In the genomic region with DNA sequence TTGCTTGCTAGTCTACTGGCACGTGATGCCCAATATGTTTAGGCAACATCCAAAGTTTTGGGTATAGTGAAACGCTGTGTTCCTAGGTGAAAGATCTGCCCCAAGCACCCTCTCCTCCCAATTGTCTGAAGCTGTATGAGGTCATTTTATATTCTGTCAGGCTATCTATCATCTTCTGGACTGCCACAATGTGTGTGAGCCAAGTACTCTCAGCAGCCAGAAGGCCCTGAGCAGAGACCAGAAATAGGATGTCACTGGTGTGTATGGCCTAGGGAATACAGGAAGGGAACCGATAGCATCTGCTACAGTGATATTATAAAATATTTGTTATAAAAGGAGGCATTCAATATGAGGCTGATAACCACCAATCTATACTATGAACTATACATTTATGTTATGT, we compare ENCODE assay signal across 34 cellular contexts. TPM values are rescaled to one million over a fixed set of nuclear protein-coding genes. Genes with fewer than 3 reads are reported as not detected.
"Had no signal": no experiment of that assay in that cellular context is flagged by ENCODE, and none has a peak within 500 bp of the region (broad histone marks: within the 10 kb centered on the region; RNA-seq: fewer than 3 reads in every experiment).

No MANE protein-coding gene starts in this region.

- H3K36me3 Mint-ChIP-seq: activated CD4-positive, alpha-beta memory T cell treated with anti-CD3 and anti-CD28 coated beads for 36 hours; activated CD8-positive, alpha-beta memory T cell treated with anti-CD3 and anti-CD28 coated beads, Interleukin-2, amount 10 ng/mL, durations not matched to agents 7 days and 5 days; activated naive CD4-positive, alpha-beta T cell treated with anti-CD3 and anti-CD28 coated beads, Interleukin-2, amount 10 ng/mL, durations not matched to agents 7 days and 5 days; activated naive CD4-positive, alpha-beta T cell treated with anti-CD3 and anti-CD28 coated beads, Interleukin-2, amount 50 U/mL, for 72 hours; activated naive CD8-positive, alpha-beta T cell treated with anti-CD3 and anti-CD28 coated beads, Interleukin-2, amount 10 ng/mL, durations not matched to agents 7 days and 5 days; brain had no signal

- ATAC-seq: activated CD4-positive, CD25-positive, alpha-beta regulatory T cell treated with anti-CD3 and anti-CD28 coated beads, Interleukin-2, amount 50 U/mL, for 24 hours; activated CD8-positive, alpha-beta memory T cell treated with anti-CD3 and anti-CD28 coated beads, Interleukin-2, amount 10 ng/mL, durations not matched to agents 7 days and 5 days; activated CD8-positive, alpha-beta T cell treated with anti-CD3 and anti-CD28 coated beads, Interleukin-2, amount 10 ng/mL, durations not matched to agents 7 days and 5 days; activated naive CD4-positive, alpha-beta T cell treated with anti-CD3 and anti-CD28 coated beads, Interleukin-2, amount 50 U/mL, for 72 hours; activated T-cell treated with anti-CD3 and anti-CD28 coated beads, Interleukin-2, amount 50 U/mL, for 72 hours; esophagus mucosa; T-helper 17 cell had no signal

- H3K27me3 Mint-ChIP-seq: activated B cell treated with CpG ODN at 0.5 μM for 24 hours; activated CD4-positive, alpha-beta memory T cell treated with anti-CD3 and anti-CD28 coated beads for 36 hours; activated CD4-positive, alpha-beta T cell treated with anti-CD3 and anti-CD28 coated beads, Interleukin-2, amount 10 ng/mL, durations not matched to agents 24 days and 14 days; activated naive CD4-positive, alpha-beta T cell treated with anti-CD3 and anti-CD28 coated beads, Interleukin-2, amount 10 ng/mL, durations not matched to agents 7 days and 5 days; activated T-cell treated with anti-CD3 and anti-CD28 coated beads, Interleukin-2, amount 50 U/mL, for 24 hours; central memory CD8-positive, alpha-beta T cell; dendritic cell treated with granulocyte-macrophage colony-stimulating factor and Interleukin-4, amounts not matched to agents 40 ng/mL and 50 ng/mL, for 4 days; T-helper 17 cell had no signal

- H3K4me1 ChIP-seq: breast epithelium had no signal

- H3K9me3 ChIP-seq: ascending aorta, breast epithelium had no signal

- H3K27ac Mint-ChIP-seq: activated B cell treated with CpG ODN at 0.5 μM for 24 hours; activated CD4-positive, alpha-beta memory T cell treated with anti-CD3 and anti-CD28 coated beads for 36 hours; activated CD4-positive, alpha-beta T cell treated with anti-CD3 and anti-CD28 coated beads, Interleukin-2, amount 10 ng/mL, durations not matched to agents 24 days and 14 days; activated CD8-positive, alpha-beta memory T cell treated with anti-CD3 and anti-CD28 coated beads, Interleukin-2, amount 10 ng/mL, durations not matched to agents 7 days and 5 days; activated CD8-positive, alpha-beta T cell treated with anti-CD3 and anti-CD28 coated beads, Interleukin-2, amount 10 ng/mL, durations not matched to agents 7 days and 5 days; activated naive CD4-positive, alpha-beta T cell treated with anti-CD3 and anti-CD28 coated beads, Interleukin-2, amount 10 ng/mL, durations not matched to agents 7 days and 5 days; activated naive CD4-positive, alpha-beta T cell treated with anti-CD3 and anti-CD28 coated beads, Interleukin-2, amount 50 U/mL, for 72 hours; activated naive CD8-positive, alpha-beta T cell treated with anti-CD3 and anti-CD28 coated beads, Interleukin-2, amount 10 ng/mL, durations not matched to agents 7 days and 5 days; activated T-cell treated with anti-CD3 and anti-CD28 coated beads, Interleukin-2, amount 50 U/mL, for 24 hours; activated T-cell treated with anti-CD3 and anti-CD28 coated beads, Interleukin-2, amount 50 U/mL, for 72 hours; brain; dendritic cell treated with granulocyte-macrophage colony-stimulating factor and Interleukin-4, amounts not matched to agents 40 ng/mL and 50 ng/mL, for 4 days; endodermal cell; T-helper 17 cell; T-helper 2 cell treated with Interferon-gamma antibody and Interleukin-4, amounts not matched to agents 5 μg/mL and 100 μg/mL, for 36 hours had no signal

- H3K4me1 Mint-ChIP-seq: activated B cell treated with CpG ODN at 0.5 μM for 24 hours; activated CD4-positive, alpha-beta T cell treated with anti-CD3 and anti-CD28 coated beads, Interleukin-2, amount 10 ng/mL, durations not matched to agents 24 days and 14 days; activated CD8-positive, alpha-beta memory T cell treated with anti-CD3 and anti-CD28 coated beads, Interleukin-2, amount 10 ng/mL, durations not matched to agents 7 days and 5 days; activated naive CD4-positive, alpha-beta T cell treated with anti-CD3 and anti-CD28 coated beads, Interleukin-2, amount 10 ng/mL, durations not matched to agents 7 days and 5 days; activated naive CD8-positive, alpha-beta T cell treated with anti-CD3 and anti-CD28 coated beads, Interleukin-2, amount 10 ng/mL, durations not matched to agents 7 days and 5 days; central memory CD8-positive, alpha-beta T cell; endodermal cell; T-helper 17 cell had no signal

- H3K27ac ChIP-seq: ascending aorta, breast epithelium, cardiac muscle cell, coronary artery, dorsolateral prefrontal cortex, WERI-Rb-1 had no signal

- H3K9me3 Mint-ChIP-seq: activated CD4-positive, alpha-beta memory T cell treated with anti-CD3 and anti-CD28 coated beads for 36 hours; activated CD4-positive, alpha-beta T cell treated with anti-CD3 and anti-CD28 coated beads, Interleukin-2, amount 10 ng/mL, durations not matched to agents 24 days and 14 days; activated naive CD4-positive, alpha-beta T cell treated with anti-CD3 and anti-CD28 coated beads, Interleukin-2, amount 10 ng/mL, durations not matched to agents 7 days and 5 days; activated naive CD8-positive, alpha-beta T cell treated with anti-CD3 and anti-CD28 coated beads, Interleukin-2, amount 10 ng/mL, durations not matched to agents 7 days and 5 days; activated T-cell treated with anti-CD3 and anti-CD28 coated beads, Interleukin-2, amount 50 U/mL, for 24 hours; brain; central memory CD8-positive, alpha-beta T cell; endodermal cell; T-helper 2 cell treated with Interferon-gamma antibody and Interleukin-4, amounts not matched to agents 5 μg/mL and 100 μg/mL, for 36 hours had no signal

- H3K36me3 ChIP-seq: ascending aorta, breast epithelium, cardiac muscle cell, WERI-Rb-1 had no signal

- H3K27me3 ChIP-seq: ascending aorta, breast epithelium, dorsolateral prefrontal cortex had no signal

- H3K4me3 Mint-ChIP-seq: activated B cell treated with CpG ODN at 0.5 μM for 24 hours; activated CD4-positive, alpha-beta memory T cell treated with anti-CD3 and anti-CD28 coated beads for 36 hours; activated CD4-positive, alpha-beta T cell treated with anti-CD3 and anti-CD28 coated beads, Interleukin-2, amount 10 ng/mL, durations not matched to agents 24 days and 14 days; activated CD8-positive, alpha-beta memory T cell treated with anti-CD3 and anti-CD28 coated beads, Interleukin-2, amount 10 ng/mL, durations not matched to agents 7 days and 5 days; activated CD8-positive, alpha-beta T cell treated with anti-CD3 and anti-CD28 coated beads, Interleukin-2, amount 10 ng/mL, durations not matched to agents 7 days and 5 days; activated naive CD4-positive, alpha-beta T cell treated with anti-CD3 and anti-CD28 coated beads, Interleukin-2, amount 10 ng/mL, durations not matched to agents 7 days and 5 days; activated naive CD8-positive, alpha-beta T cell treated with anti-CD3 and anti-CD28 coated beads, Interleukin-2, amount 10 ng/mL, durations not matched to agents 7 days and 5 days; activated T-cell treated with anti-CD3 and anti-CD28 coated beads, Interleukin-2, amount 50 U/mL, for 24 hours; activated T-cell treated with anti-CD3 and anti-CD28 coated beads, Interleukin-2, amount 50 U/mL, for 72 hours; brain; central memory CD8-positive, alpha-beta T cell; dendritic cell treated with granulocyte-macrophage colony-stimulating factor and Interleukin-4, amounts not matched to agents 40 ng/mL and 50 ng/mL, for 4 days; endodermal cell; T-helper 17 cell; T-helper 2 cell treated with Interferon-gamma antibody and Interleukin-4, amounts not matched to agents 5 μg/mL and 100 μg/mL, for 36 hours had no signal

- DNase-seq: activated B cell treated with CpG ODN at 0.5 μM for 24 hours; activated CD4-positive, alpha-beta memory T cell treated with anti-CD3 and anti-CD28 coated beads for 36 hours; activated CD4-positive, alpha-beta T cell treated with anti-CD3 and anti-CD28 coated beads, Interleukin-2, amount 10 ng/mL, durations not matched to agents 24 days and 14 days; activated CD8-positive, alpha-beta memory T cell treated with anti-CD3 and anti-CD28 coated beads, Interleukin-2, amount 10 ng/mL, durations not matched to agents 7 days and 5 days; activated CD8-positive, alpha-beta memory T cell treated with anti-CD3 and anti-CD28 coated beads, Interleukin-2, amount 50 U/mL, for 48 hours; activated CD8-positive, alpha-beta T cell treated with anti-CD3 and anti-CD28 coated beads, Interleukin-2, amount 10 ng/mL, durations not matched to agents 7 days and 5 days; activated gamma-delta T cell; activated naive CD4-positive, alpha-beta T cell; activated naive CD4-positive, alpha-beta T cell treated with anti-CD3 and anti-CD28 coated beads, Interleukin-2, amount 10 ng/mL, durations not matched to agents 7 days and 5 days; activated naive CD8-positive, alpha-beta T cell treated with anti-CD3 and anti-CD28 coated beads, Interleukin-2, amount 10 ng/mL, durations not matched to agents 7 days and 5 days; activated T-cell treated with anti-CD3 and anti-CD28 coated beads for 4 hours; activated T-cell treated with anti-CD3 and anti-CD28 coated beads, Interleukin-2, amount 50 U/mL, for 24 hours; activated T-cell treated with anti-CD3 and anti-CD28 coated beads, Interleukin-2, amount 50 U/mL, for 72 hours; dorsolateral prefrontal cortex; effector memory CD4-positive, alpha-beta T cell; endodermal cell; foreskin fibroblast; SW 1271; T-helper 1 cell; T-helper 17 cell; T1000; WERI-Rb-1 had no signal

- H3K4me3 ChIP-seq: ascending aorta, breast epithelium, cardiac muscle cell, coronary artery, dorsolateral prefrontal cortex had no signal

RNA-seq across cellular contexts. Expression of a gene that starts 7.9 kb away (rescaled TPM):
- total RNA-seq: activated B cell treated with CpG ODN at 0.5 μM for 24 hours; activated CD4-positive, alpha-beta memory T cell treated with anti-CD3 and anti-CD28 coated beads for 36 hours; activated CD4-positive, alpha-beta T cell treated with anti-CD3 and anti-CD28 coated beads, Interleukin-2, amount 10 ng/mL, durations not matched to agents 24 days and 14 days; activated CD8-positive, alpha-beta memory T cell treated with anti-CD3 and anti-CD28 coated beads for 36 hours; activated CD8-positive, alpha-beta memory T cell treated with anti-CD3 and anti-CD28 coated beads, Interleukin-2, amount 10 ng/mL, durations not matched to agents 7 days and 5 days; activated CD8-positive, alpha-beta T cell treated with anti-CD3 and anti-CD28 coated beads, Interleukin-2, amount 10 ng/mL, durations not matched to agents 7 days and 5 days; activated naive CD4-positive, alpha-beta T cell treated with anti-CD3 and anti-CD28 coated beads, Interleukin-2, amount 50 U/mL, for 72 hours; activated naive CD8-positive, alpha-beta T cell treated with anti-CD3 and anti-CD28 coated beads, Interleukin-2, amount 10 ng/mL, durations not matched to agents 7 days and 5 days; activated T-cell treated with anti-CD3 and anti-CD28 coated beads, Interleukin-2, amount 50 U/mL, for 72 hours had no signal
